ENCODE assay signal across 19 cellular contexts in the genomic region with DNA sequence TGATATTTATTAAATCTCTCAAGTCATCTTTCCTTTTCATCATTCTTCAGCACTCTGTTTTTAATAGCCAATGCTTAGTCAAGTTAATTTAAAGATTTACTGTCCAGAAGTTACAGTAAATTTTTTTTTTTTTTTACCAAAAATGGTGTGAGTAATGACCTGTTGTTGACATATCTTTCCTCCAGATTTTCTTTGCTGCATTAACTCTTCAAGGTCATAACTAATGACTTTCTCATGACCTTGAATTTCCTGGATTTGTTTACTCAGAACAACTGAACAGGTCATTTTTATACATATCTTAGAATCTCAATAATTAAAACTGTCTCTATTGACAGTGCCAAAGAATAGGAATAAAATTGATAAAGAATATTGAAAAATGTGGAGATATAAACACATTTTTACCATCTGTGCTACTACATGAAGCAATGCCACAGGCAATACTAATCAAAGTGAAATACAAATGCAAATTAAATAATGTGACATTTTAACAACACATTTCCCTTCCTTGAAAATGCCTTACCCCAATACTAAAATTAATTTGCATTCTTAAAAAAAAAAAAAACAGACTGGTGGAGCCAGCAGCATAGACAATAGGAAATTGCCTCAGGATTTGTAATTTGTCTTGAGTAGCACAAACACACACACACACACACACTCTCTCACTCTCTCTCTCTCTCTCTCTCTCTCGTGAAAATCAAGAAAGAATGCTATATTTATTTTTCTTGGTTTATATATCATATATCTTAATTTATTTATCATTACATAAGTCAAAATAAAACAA. TPM values are rescaled to one million over a fixed set of nuclear protein-coding genes. Genes with fewer than 3 reads are reported as not detected.
DNase-seq lines count a peak whose midpoint lies in the region; ATAC-seq and TF ChIP-seq lines count a peak whose summit lies in the region.
"Had no signal": no experiment of that assay in that cellular context is flagged by ENCODE, and none has a peak within 500 bp of the region (broad histone marks: within the 10 kb centered on the region; RNA-seq: fewer than 3 reads in every experiment).

No MANE protein-coding gene starts in this region.

- H3K4me3 Mint-ChIP-seq in natural killer cell treated with Interleukin-12 subunit alpha and Interleukin-12 subunit beta and Interleukin-15 and Interleukin-18, amount 100 ng/mL, for 72 hours: no peak overlapping the region
- no peak overlapping the region for H3K4me3 Mint-ChIP-seq in endothelial cell (ENCODE audit: unreplicated experiment)
- H3K4me3 Mint-ChIP-seq: CD4-positive, alpha-beta T cell; endodermal cell had no signal

- no peak overlapping the region for H3K4me3 ChIP-seq in H7 (ENCODE audit: insufficient read depth, low read depth, low read length)
- no peak overlapping the region for H3K4me3 ChIP-seq in left ventricle myocardium inferior
- H3K4me3 ChIP-seq: heart right ventricle, right lobe of liver, upper lobe of right lung had no signal

- H3K36me3 ChIP-seq in H7 (replicated peaks; ENCODE audit: control insufficient read depth, insufficient read depth, low read length) (no peaks in the 10 kb centered on the region), left ventricle myocardium inferior (no peaks in the 10 kb centered on the region)
- H3K36me3 ChIP-seq: heart right ventricle, right lobe of liver, upper lobe of right lung had no signal

- H3K27ac ChIP-seq in left ventricle myocardium inferior (replicated peaks): no peak overlapping the region
- H3K27ac ChIP-seq: heart right ventricle, right lobe of liver, upper lobe of right lung had no signal

- ATAC-seq in natural killer cell treated with Interleukin-12 subunit alpha and Interleukin-12 subunit beta and Interleukin-15 and Interleukin-18, amount 100 ng/mL, for 72 hours: no peak
- no peak for ATAC-seq in GM18909 (IDR thresholded peaks at IDR 0.05; ENCODE audit: poor library complexity, unreplicated experiment)
- ATAC-seq: heart right ventricle, left ventricle myocardium superior, upper lobe of right lung had no signal

- H3K27me3 ChIP-seq in H7 (ENCODE audit: control insufficient read depth, insufficient read depth, low read length) (no peaks in the 10 kb centered on the region; the same call in 1 of the 2 replicates), left ventricle myocardium inferior (ENCODE audit: low read depth) (no peaks in the 10 kb centered on the region)
- H3K27me3 ChIP-seq: heart right ventricle, right lobe of liver, upper lobe of right lung had no signal

- TF ChIP-seq CTCF in endothelial cell (IDR thresholded peaks at IDR 0.05; ENCODE audit: unreplicated experiment) (no peak), left ventricle myocardium inferior (IDR thresholded peaks at IDR 0.05; ENCODE audit: borderline replicate concordance) (no peak)

- H3K9me3 ChIP-seq in left ventricle myocardium inferior (replicated peaks): no peaks in the 10 kb centered on the region
- H3K9me3 ChIP-seq: heart right ventricle, right lobe of liver, upper lobe of right lung had no signal

- peaks cover 35 to 42% of the 10 kb centered on the region in 2 donors for H3K4me1 Mint-ChIP-seq in natural killer cell treated with Interleukin-12 subunit alpha and Interleukin-12 subunit beta and Interleukin-15 and Interleukin-18, amount 100 ng/mL, for 72 hours (ENCODE audit: low read depth in 2 of 2)
- peaks cover 9% of the 10 kb centered on the region for H3K4me1 Mint-ChIP-seq in endothelial cell (ENCODE audit: unreplicated experiment)

- H3K36me3 Mint-ChIP-seq in natural killer cell treated with Interleukin-12 subunit alpha and Interleukin-12 subunit beta and Interleukin-15 and Interleukin-18, amount 100 ng/mL, for 72 hours: peaks cover under 1% of the 10 kb centered on the region
- H3K36me3 Mint-ChIP-seq in endothelial cell (ENCODE audit: low read depth, unreplicated experiment): no peaks in the 10 kb centered on the region

- intact Hi-C loops in left ventricle myocardium inferior (cut with micrococcal nuclease): no loop called here

- peaks cover 14% of the 10 kb centered on the region for H3K4me1 ChIP-seq in left ventricle myocardium inferior
- H3K4me1 ChIP-seq: right lobe of liver had no signal

- peak; percentile 24 for DNase-seq in EL
- DNase-seq in NCI-H146 (lab: John Stamatoyannopoulos, UW): peak; percentile 51
- DNase-seq in dermis blood vessel endothelial cell: peak; percentile 58
- no peak for DNase-seq in natural killer cell treated with Interleukin-12 subunit alpha and Interleukin-12 subunit beta and Interleukin-15 and Interleukin-18, amount 100 ng/mL, for 72 hours (ENCODE audit: low spot score)
- no peak for DNase-seq in H7
- no peak for DNase-seq in endothelial cell (ENCODE audit: low spot score)
- DNase-seq in left ventricle myocardium inferior: no peak
- DNase-seq: activated T-cell treated with anti-CD3 and anti-CD28 coated beads, Interleukin-2, amount 50 U/mL, for 1 hour; CD4-positive, alpha-beta T cell; endodermal cell; heart right ventricle; left ventricle myocardium superior; NCI-H1417 treated with DMSO at 0.1 percent for 48 hours; NCI-H2171; right lobe of liver; stimulated activated CD4-positive, alpha-beta T cell treated with anti-CD3 and anti-CD28 coated beads, Interleukin-15, amount 100 ng/mL, for 24 hours; upper lobe of right lung had no signal

- no peaks in the 10 kb centered on the region for H3K27me3 Mint-ChIP-seq in natural killer cell treated with Interleukin-12 subunit alpha and Interleukin-12 subunit beta and Interleukin-15 and Interleukin-18, amount 100 ng/mL, for 72 hours
- H3K27me3 Mint-ChIP-seq in endothelial cell (ENCODE audit: unreplicated experiment): no peaks in the 10 kb centered on the region
- H3K27me3 Mint-ChIP-seq: CD4-positive, alpha-beta T cell had no signal

- peak overlapping the region; percentile 51 to 92 for H3K27ac Mint-ChIP-seq in natural killer cell treated with Interleukin-12 subunit alpha and Interleukin-12 subunit beta and Interleukin-15 and Interleukin-18, amount 100 ng/mL, for 72 hours
- H3K27ac Mint-ChIP-seq in endothelial cell (ENCODE audit: unreplicated experiment): no peak overlapping the region
- H3K27ac Mint-ChIP-seq: CD4-positive, alpha-beta T cell; endodermal cell had no signal

- peaks cover 1% of the 10 kb centered on the region for H3K9me3 Mint-ChIP-seq in natural killer cell treated with Interleukin-12 subunit alpha and Interleukin-12 subunit beta and Interleukin-15 and Interleukin-18, amount 100 ng/mL, for 72 hours
- no peaks in the 10 kb centered on the region for H3K9me3 Mint-ChIP-seq in endothelial cell (ENCODE audit: unreplicated experiment)

RNA-seq across cellular contexts. Expression of gene SUCNR1, which starts 22.6 kb away (rescaled TPM):
- total RNA-seq in dermis blood vessel endothelial cell: under 0.01 TPM in 1 of 2 replicates, not detected in the other
- not detected for total RNA-seq in natural killer cell treated with Interleukin-12 subunit alpha and Interleukin-12 subunit beta and Interleukin-15 and Interleukin-18, amount 100 ng/mL, for 72 hours
- total RNA-seq in H7 (2014; rRNA removed; shearing (Covaris generic)): not detected in 2 replicates
- 0.05 TPM for total RNA-seq in endothelial cell (ENCODE audit: unreplicated experiment)
- 0.30 TPM for total RNA-seq in left ventricle myocardium inferior
- total RNA-seq: CD4-positive, alpha-beta T cell; endodermal cell; HT1080 had no signal

Comparison
In these comparisons a context has a peak if more than half of its experiments do, and no peak if none do; other contexts are left out.
1. DNase-seq: peak in EL (single experiment), NCI-H146 (single experiment) and dermis blood vessel endothelial cell (single experiment); none in natural killer cell treated with Interleukin-12 subunit alpha and Interleukin-12 subunit beta and Interleukin-15 and Interleukin-18, amount 100 ng/mL, for 72 hours (single experiment), H7 (single experiment), endothelial cell (single experiment) and left ventricle myocardium inferior (single experiment).